Comparison of ENCODE assay signal across 20 cellular contexts in the genomic region with DNA sequence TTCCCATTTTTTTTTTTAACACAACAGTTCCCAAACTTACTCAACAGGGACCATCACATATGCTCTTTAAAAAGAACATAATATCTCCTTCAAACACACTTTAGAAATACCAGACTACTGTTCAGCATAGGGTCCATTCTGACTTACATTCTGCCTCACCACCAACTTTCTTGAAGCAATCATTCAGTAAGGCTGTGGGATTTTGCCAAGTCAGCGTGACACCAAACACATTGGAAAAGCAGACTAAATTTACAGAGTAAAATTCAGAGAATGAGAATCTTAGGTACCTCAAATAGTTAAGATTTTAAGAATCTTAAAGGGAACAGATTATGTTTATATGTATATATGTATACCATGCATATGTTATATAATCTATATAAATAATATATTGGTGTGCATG. TPM values are rescaled to one million over a fixed set of nuclear protein-coding genes. Genes with fewer than 3 reads are reported as not detected.
A peak's percentile ranks its signal among the peaks of the same experiment; 100 is the strongest.
DNase-seq lines count a peak whose midpoint lies in the region; ATAC-seq, FAIRE-seq and TF ChIP-seq lines count a peak whose summit lies in the region.
"Had no signal": no experiment of that assay in that cellular context is flagged by ENCODE, and none has a peak within 500 bp of the region (broad histone marks: within the 10 kb centered on the region; RNA-seq: fewer than 3 reads in every experiment).

No MANE protein-coding gene starts in this region.

- H3K4me1 ChIP-seq in A549 (peaks cover 24% of the 10 kb centered on the region), K562 (replicated peaks in 1 of 2; ENCODE audit: control insufficient read depth in 2 of 2, insufficient read depth in 2 of 2, low read length in 2 of 2) (no peaks in the 10 kb centered on the region)

- no TSS peak for BruUV-seq in K562 (replicated peaks; lab: Mats Ljungman, UMichigan)

- no peaks in the 10 kb centered on the region for H3K79me2 ChIP-seq in K562 (ENCODE audit: control insufficient read depth, insufficient read depth, low read length)

- CTCF ChIA-PET in A549 (lab: Yijun Ruan, JAX) (interaction anchor here (0.6 to 1.7 kb wide), 2 partner anchors 12 to 43 kb away, joined by 3 read pairs; no protein-coding TSS in a partner anchor), K562 (lab: Yijun Ruan, JAX; ENCODE audit: low intra/inter-chr PET ratio) (no interaction called here)

- no peak overlapping the region for H3K27ac ChIP-seq in A549
- H3K27ac ChIP-seq in K562 (ENCODE audit: extremely low read depth, low read depth, low read length), result no peak overlapping the region
- H3K27ac ChIP-seq: GM23248 had no signal

- peak; percentile 90 for FAIRE-seq in A549 (lab: Jason Lieb, UNC)
- peak; percentile 42 for FAIRE-seq in GM19239 (lab: Jason Lieb, UNC)
- FAIRE-seq in K562 (lab: Jason Lieb, UNC), result no peak
- no peak for FAIRE-seq in GM12892 (lab: Jason Lieb, UNC)
- FAIRE-seq: H1 had no signal

- H3K9ac ChIP-seq in K562 (ENCODE audit: insufficient read depth in 1 of 2, low read depth in 2 of 2, low read length in 2 of 2), result no peak overlapping the region
- H3K9ac ChIP-seq: GM23248 had no signal

- TF ChIP-seq EP300 in A549 (IDR thresholded peaks at IDR 0.05) (no peak), K562 (IDR thresholded peaks at IDR 0.05; ENCODE audit: low read length) (no peak)

- ATAC-seq in A549 (no peak), K562 (no peak)

- POLR2A ChIA-PET in A549 (lab: Yijun Ruan, JAX), result no interaction called here
- POLR2A ChIA-PET in K562 (lab: Yijun Ruan, JAX), result no interaction called here

- no peaks in the 10 kb centered on the region for H3K36me3 ChIP-seq in K562 (ENCODE audit: control insufficient read depth, insufficient read depth, low read length)

- TF ChIP-seq RAD21 in A549 (conservative IDR thresholded peaks at IDR 0.05 in 1 of 2, IDR thresholded peaks at IDR 0.05 in 1 of 2), result no peak
- TF ChIP-seq RAD21 in K562 (CRISPR knock-in tag; conservative IDR thresholded peaks at IDR 0.05 in 1 of 2, IDR thresholded peaks at IDR 0.05 in 1 of 2), result no peak

- no peaks in the 10 kb centered on the region for H3K9me1 ChIP-seq in K562 (ENCODE audit: control insufficient read depth, insufficient read depth, low read length)

- 59% methylated on average over 1 of the region's 1 CpG for WGBS in A549 (ENCODE audit: missing lambda C conversion rate)
- WGBS in K562 (ENCODE audit: insufficient coverage, low coverage, missing lambda C conversion rate), result 0% methylated on average over 1 of the region's 1 CpG

- H3K4me3 ChIP-seq in A549, result no peak overlapping the region
- no peak overlapping the region for H3K4me3 ChIP-seq in K562
- H3K4me3 ChIP-seq: GM23248 had no signal

- no peak overlapping the region for H3K4me2 ChIP-seq in A549
- no peak overlapping the region for H3K4me2 ChIP-seq in K562 (ENCODE audit: insufficient read depth, low read length)

- no peak for TF ChIP-seq POLR2A in A549 (IDR thresholded peaks at IDR 0.05; ENCODE audit: low read length)
- no peak for TF ChIP-seq POLR2A in K562 (conservative IDR thresholded peaks at IDR 0.05)
- no peak for TF ChIP-seq POLR2A in GM12892 (IDR thresholded peaks at IDR 0.05; ENCODE audit: low read depth, low read length)

- in situ Hi-C loops in K562 (cut with MboI), result no loop called here

- intact Hi-C loops in K562 (cut with micrococcal nuclease), result no loop called here

- no peaks in the 10 kb centered on the region for H3K27me3 ChIP-seq in K562 (ENCODE audit: control insufficient read depth in 2 of 2, insufficient read depth in 2 of 2, low read length in 2 of 2)

- no peak for TF ChIP-seq CTCF in A549 (IDR thresholded peaks at IDR 0.05)
- TF ChIP-seq CTCF in K562 (IDR thresholded peaks at IDR 0.05 in 2 of 3, conservative IDR thresholded peaks at IDR 0.05 in 1 of 3; ENCODE audit: insufficient read depth in 2 of 3, low read depth in 1 of 3, low read length in 3 of 3), result no peak

- H3K9me3 ChIP-seq in A549 (no peaks in the 10 kb centered on the region), K562 (replicated peaks; ENCODE audit: control insufficient read depth, insufficient read depth, low read depth, low read length) (no peaks in the 10 kb centered on the region)

- DNase-seq in A549 (ENCODE audit: low read depth in 1 of 2, low spot score in 1 of 2) (no peak), GM19239 (ENCODE audit: insufficient read length, low spot score) (no peak), OCI-M1 (lab: John Stamatoyannopoulos, UW) (peak; percentile 1), K562 (ENCODE audit: extremely low read depth in 1 of 4, low spot score in 3 of 4) (no peak), GM12892 (ENCODE audit: insufficient read length) (no peak), NCI-H2081 (lab: John Stamatoyannopoulos, UW) (no peak), NCI-H526 (lab: John Stamatoyannopoulos, UW) (no peak)
- DNase-seq in activated effector memory CD4-positive, alpha-beta T cell treated with Interleukin-2 at 50 U/mL for 16 hours, result no peak
- DNase-seq: 8988T; C1 segment of cervical spinal cord; Calu3; CD4-positive, alpha-beta memory T cell; COR-L47; DMS53; DMS79 treated with DMSO at 0.1 percent for 48 hours; GF-D8; GM23248; H7; HCEC 1CT had no signal

- no peak overlapping the region for H2AFZ ChIP-seq in K562 (ENCODE audit: low read depth, low read length)
- H2AFZ ChIP-seq: GM23248 had no signal

- no peaks in the 10 kb centered on the region for H4K20me1 ChIP-seq in K562 (replicated peaks; ENCODE audit: control insufficient read depth, insufficient read depth, low read length)

TF ChIP-seq in A549, 52 proteins besides CTCF, POLR2A, EP300 and RAD21:
- TF ChIP-seq CBX8 (IDR thresholded peaks at IDR 0.05), result no peak
- TF ChIP-seq MAFK (IDR thresholded peaks at IDR 0.05; ENCODE audit: partially characterized antibody), result peak; percentile 54

TF ChIP-seq in K562, 482 proteins besides CTCF, POLR2A, EP300 and RAD21 (continues in another document):
- peak; percentile 40 for TF ChIP-seq MAFF (IDR thresholded peaks at IDR 0.05; ENCODE audit: low read length)
- TF ChIP-seq MAFG (tag; conservative IDR thresholded peaks at IDR 0.05), result peak; percentile 69
- peak; percentile 86 for TF ChIP-seq ZNF316 (IDR thresholded peaks at IDR 0.05)
- TF ChIP-seq TBP (optimal IDR thresholded peaks at IDR 0.05; ENCODE audit: low read depth, low read length), result no peak

RNA-seq across cellular contexts. Expression of gene PUDP, which starts 7.2 kb away (rescaled TPM):
- polyA plus RNA-seq in A549 (2011; rRNA removed) (49.2 and 50.7 TPM in 2 replicates), A549 (2017; fragmentation: RNase III; extraction: RNeasy Plus Mini Kit Qiagen cat#74134 plus additional on column Dnase treatment) (25.5 to 27.0 TPM (median 26.2 TPM) in 3 replicates), K562 (2011; rRNA removed) (36.7 and 48.6 TPM in 2 replicates), K562 (2014; fragmentation: Illumina TruSeq; extraction: Trizol) (29.8 and 36.7 TPM in 2 replicates), K562 (2014; fragmentation: Nextera tagmentation; extraction: Ambion mirVana) (10 to 100 TPM; 61.9 to 63.0 TPM), K562 (2014; rRNA removed) (27.8 and 31.3 TPM in 2 replicates)
- polyA plus RNA-seq in A549 (2012; cell fraction: cytosol; rRNA removed), result 29.1 and 29.8 TPM in 2 replicates
- polyA plus RNA-seq in A549 (2012; cell fraction: nucleus; rRNA removed), result 15.6 and 16.2 TPM in 2 replicates
- 32.0 and 38.6 TPM in 2 replicates for polyA minus RNA-seq in A549 (2011; rRNA and poly(A)+ RNA removed)
- total RNA-seq in K562 (2011; cell fraction: chromatin; rRNA removed; ENCODE audit: low replicate concordance), result 20.5 and 30.5 TPM in 2 replicates
- 10.2 and 12.4 TPM in 2 replicates for total RNA-seq in K562 (2011; cell fraction: nucleolus; rRNA removed)
- 20.8 and 28.0 TPM in 2 replicates for total RNA-seq in K562 (2011; cell fraction: nucleoplasm; rRNA removed)
- total RNA-seq in K562 (2014; rRNA removed) (13.6 and 13.8 TPM in 2 replicates), K562 (2014; rRNA removed; fragmentation: Illumina TruSeq; extraction: Trizol) (21.1 and 21.2 TPM in 2 replicates), K562 (2015; rRNA removed; fragmentation: Illumina TruSeq; extraction: Trizol) (19.0 and 21.4 TPM in 2 replicates), K562 (2021) (29.2 and 31.7 TPM in 2 replicates)
- 28.7 and 34.0 TPM in 2 replicates for polyA plus RNA-seq in K562 (2011; cell fraction: cytosol; rRNA removed)
- polyA plus RNA-seq in K562 (2011; cell fraction: nucleus; rRNA removed), result 12.5 and 15.8 TPM in 2 replicates
- polyA plus RNA-seq in K562 (2012), result 29.9 and 35.2 TPM in 2 replicates
- 48.9 and 52.5 TPM in 2 replicates for polyA minus RNA-seq in K562 (2011; rRNA and poly(A)+ RNA removed)
- 21.5 and 21.8 TPM in 2 replicates for polyA minus RNA-seq in K562 (2011; cell fraction: cytosol; rRNA and poly(A)+ RNA removed)
- 10.6 and 16.1 TPM in 2 replicates for polyA minus RNA-seq in K562 (2011; cell fraction: nucleus; rRNA and poly(A)+ RNA removed)
- 51.7 TPM for polyA plus RNA-seq in GM12892 (2012; ENCODE audit: missing spikeins)

RNA-seq across cellular contexts. Expression of gene STS, which starts 7.7 kb away (rescaled TPM):
- polyA plus RNA-seq in A549 (2011; rRNA removed) (2.4 and 3.1 TPM in 2 replicates), A549 (2017; fragmentation: RNase III; extraction: RNeasy Plus Mini Kit Qiagen cat#74134 plus additional on column Dnase treatment) (1.9 to 2.3 TPM (median 2.1 TPM) in 3 replicates), K562 (2011; rRNA removed) (0.53 and 0.63 TPM in 2 replicates), K562 (2014; fragmentation: Illumina TruSeq; extraction: Trizol) (0.75 and 0.89 TPM in 2 replicates), K562 (2014; fragmentation: Nextera tagmentation; extraction: Ambion mirVana) (under 1 TPM; 0.14 to 0.39 TPM), K562 (2014; rRNA removed) (0.21 and 0.45 TPM in 2 replicates)
- 0.46 and 0.57 TPM in 2 replicates for polyA plus RNA-seq in A549 (2012; cell fraction: cytosol; rRNA removed)
- 0.31 TPM in 2 replicates for polyA plus RNA-seq in A549 (2012; cell fraction: nucleus; rRNA removed)
- 4.3 and 5.9 TPM in 2 replicates for polyA minus RNA-seq in A549 (2011; rRNA and poly(A)+ RNA removed)
- total RNA-seq in K562 (2011; cell fraction: chromatin; rRNA removed; ENCODE audit: low replicate concordance), result 0.65 and 1.1 TPM in 2 replicates
- 0.66 and 0.83 TPM in 2 replicates for total RNA-seq in K562 (2011; cell fraction: nucleolus; rRNA removed)
- total RNA-seq in K562 (2011; cell fraction: nucleoplasm; rRNA removed), result 1.2 and 1.8 TPM in 2 replicates
- total RNA-seq in K562 (2014; rRNA removed) (0.36 and 0.65 TPM in 2 replicates), K562 (2014; rRNA removed; fragmentation: Illumina TruSeq; extraction: Trizol) (0.83 and 0.91 TPM in 2 replicates), K562 (2015; rRNA removed; fragmentation: Illumina TruSeq; extraction: Trizol) (1.1 and 1.3 TPM in 2 replicates), K562 (2021) (0.73 and 0.76 TPM in 2 replicates)
- 0.52 and 0.59 TPM in 2 replicates for polyA plus RNA-seq in K562 (2011; cell fraction: cytosol; rRNA removed)
- 0.48 and 0.51 TPM in 2 replicates for polyA plus RNA-seq in K562 (2011; cell fraction: nucleus; rRNA removed)
- polyA plus RNA-seq in K562 (2012), result 0.87 and 0.93 TPM in 2 replicates
- 1.7 and 1.8 TPM in 2 replicates for polyA minus RNA-seq in K562 (2011; rRNA and poly(A)+ RNA removed)
- polyA minus RNA-seq in K562 (2011; cell fraction: cytosol; rRNA and poly(A)+ RNA removed), result 0.64 and 0.86 TPM in 2 replicates
- 0.54 and 0.89 TPM in 2 replicates for polyA minus RNA-seq in K562 (2011; cell fraction: nucleus; rRNA and poly(A)+ RNA removed)
- 14.9 TPM for polyA plus RNA-seq in GM12892 (2012; ENCODE audit: missing spikeins)

Comparison
In these comparisons a context has a peak if more than half of its experiments do, and no peak if none do; other contexts are left out.
1. Of the 35 proteins assayed by ChIP-seq in both K562 and A549: peak only in K562: none; only in A549: none; in both: MAFK; in neither: 34.